In the genomic region with DNA sequence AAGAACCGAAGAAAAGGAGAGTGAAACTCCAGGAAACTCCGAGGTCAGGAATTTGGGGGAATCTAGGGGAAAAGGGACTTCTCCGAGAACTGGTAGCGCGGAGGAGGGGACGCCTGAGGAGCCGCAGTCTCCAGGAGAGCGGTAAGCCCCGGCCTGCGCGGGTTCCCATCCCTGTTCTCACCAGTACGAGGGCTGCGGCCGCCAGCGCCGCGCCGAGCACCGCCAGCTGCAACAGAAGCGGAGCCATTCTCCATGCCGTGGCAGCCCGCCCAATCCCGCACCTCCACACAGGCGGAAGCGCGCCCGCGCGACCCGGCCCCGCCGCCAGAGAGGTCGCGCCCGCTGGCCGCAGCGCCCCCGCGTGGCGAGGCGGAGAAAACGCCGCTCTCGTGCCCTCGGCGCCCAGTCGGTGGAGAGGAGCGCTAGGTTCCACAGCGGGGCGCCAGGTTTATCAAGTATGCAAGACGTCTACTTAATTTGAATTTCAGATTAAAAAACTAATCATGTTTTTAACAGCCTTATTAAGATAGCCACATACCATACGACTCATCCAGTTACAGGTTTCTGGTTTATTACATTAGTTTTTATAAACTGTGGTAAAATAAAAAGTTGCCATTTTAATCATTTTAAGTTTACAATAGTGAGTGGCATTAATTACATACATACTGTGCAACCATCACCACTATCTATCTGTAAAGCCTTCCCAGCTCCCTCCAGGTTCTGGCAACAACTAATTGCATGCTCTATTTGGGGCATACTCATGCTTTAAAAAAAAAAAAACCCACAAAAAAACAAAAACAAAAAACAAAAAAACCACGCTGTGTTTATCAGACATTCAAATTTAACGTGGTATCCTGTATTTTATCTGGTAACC, we compare ENCODE assay signal across 8 cellular contexts. TPM values are rescaled to one million over a fixed set of nuclear protein-coding genes. Genes with fewer than 3 reads are reported as not detected.
DNase-seq lines count a peak whose midpoint lies in the region; ATAC-seq, FAIRE-seq and TF ChIP-seq lines count a peak whose summit lies in the region.

A gene with protein sequence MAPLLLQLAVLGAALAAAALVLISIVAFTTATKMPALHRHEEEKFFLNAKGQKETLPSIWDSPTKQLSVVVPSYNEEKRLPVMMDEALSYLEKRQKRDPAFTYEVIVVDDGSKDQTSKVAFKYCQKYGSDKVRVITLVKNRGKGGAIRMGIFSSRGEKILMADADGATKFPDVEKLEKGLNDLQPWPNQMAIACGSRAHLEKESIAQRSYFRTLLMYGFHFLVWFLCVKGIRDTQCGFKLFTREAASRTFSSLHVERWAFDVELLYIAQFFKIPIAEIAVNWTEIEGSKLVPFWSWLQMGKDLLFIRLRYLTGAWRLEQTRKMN (minus strand): TSS at position 287 of the 874 bp plus-strand sequence. CDS start 40 bp downstream, at position 247.

- H3K36me3 ChIP-seq in iPS-20b (ENCODE audit: insufficient read depth, low read depth, low read length) (peaks cover 38% of the 10 kb centered on the region), small intestine (ENCODE audit: control insufficient read depth in 2 of 2, insufficient read depth in 2 of 2, low read length in 2 of 2) (peaks cover 3 to 5% of the 10 kb centered on the region in 2 donors)

- in situ Hi-C loops in T47D (cut with HindIII; ENCODE audit: low pct_unique_long_range_greater_than_20kb, low sequenced_read_pairs), result no loop called here

- 0 to 1% (median 0%) methylated on average over 49 to 54 of the region's 54 CpGs for WGBS in small intestine, 3 donors

- peak; percentile 90 for TF ChIP-seq CTCF in AG04449 (IDR thresholded peaks at IDR 0.05; ENCODE audit: insufficient read depth, low read length, missing control alignments)
- peak; percentile 99 for TF ChIP-seq CTCF in VCaP (conservative IDR thresholded peaks at IDR 0.05)

- H3K9ac ChIP-seq in iPS-20b (ENCODE audit: low read depth, low read length), result peak within 1 kb of the TSS; percentile 100

- H3K4me3 ChIP-seq in AG04449 (ENCODE audit: low read depth, low read length) (peak within 1 kb of the TSS; percentile 93), iPS-20b (ENCODE audit: low read length) (peak within 1 kb of the TSS; percentile 99), small intestine (ENCODE audit: low read depth in 1 of 2, low read length in 2 of 2) (peak within 1 kb of the TSS; percentile 91 to 99)

- CTCF ChIA-PET in AG04449 (lab: Yijun Ruan, JAX), result interaction anchor here (0.7 to 5.0 kb wide), 18 partner anchors 9 to 603 kb away, joined by 3 to 34 read pairs (median 4); no protein-coding TSS in a partner anchor

- no peak for FAIRE-seq in small intestine (lab: Jason Lieb, UNC)

- peaks cover 12% of the 10 kb centered on the region; the same call in 1 of the 2 replicates for H3K4me1 ChIP-seq in iPS-20b (ENCODE audit: insufficient read depth, low read length)
- peaks cover 0 to 3% of the 10 kb centered on the region in 2 donors for H3K4me1 ChIP-seq in small intestine (ENCODE audit: control insufficient read depth in 2 of 2, insufficient read depth in 1 of 2, low read depth in 1 of 2, low read length in 1 of 2)

- POLR2A ChIA-PET in AG04449 (lab: Yijun Ruan, JAX), result interaction anchor here (0.6 to 1.5 kb wide), 5 partner anchors 9 to 812 kb away, joined by 3 to 5 read pairs (median 3); no protein-coding TSS in a partner anchor

- peak; percentile 64 for ATAC-seq in GM18868 (IDR thresholded peaks at IDR 0.05; ENCODE audit: unreplicated experiment)
- ATAC-seq in HG03103 (IDR thresholded peaks at IDR 0.05; ENCODE audit: low read depth, unreplicated experiment), result peak; percentile 71

- H3K27ac ChIP-seq in VCaP (peak within 1 kb of the TSS; percentile 96), iPS-20b (ENCODE audit: low read length) (peak within 1 kb of the TSS; percentile 97), small intestine (ENCODE audit: low read depth in 1 of 2, low read length in 1 of 2) (peak within 1 kb of the TSS; percentile 95 to 99)

- DNase-seq in AG04449 (ENCODE audit: low read depth, low spot score), result no peak
- peak; percentile 48 for DNase-seq in NCI-H2196 treated with DMSO at 0.1 percent for 48 hours (lab: John Stamatoyannopoulos, UW; ENCODE audit: unreplicated experiment)
- DNase-seq in T47D (ENCODE audit: low read depth in 1 of 2, low spot score in 1 of 2), result peak; percentile 56 to 89
- peak; percentile 87 for DNase-seq in small intestine

- H3K9me3 ChIP-seq in iPS-20b (ENCODE audit: insufficient read depth, low read depth, low read length), result no peaks in the 10 kb centered on the region
- H3K9me3 ChIP-seq in small intestine (ENCODE audit: control insufficient read depth, low read depth), result no peaks in the 10 kb centered on the region

- H3K27me3 ChIP-seq in iPS-20b (ENCODE audit: insufficient read depth, low read length) (no peaks in the 10 kb centered on the region), small intestine (ENCODE audit: control insufficient read depth in 2 of 2, insufficient read depth in 2 of 2, low read length in 2 of 2) (no peaks in the 10 kb centered on the region)

RNA-seq across cellular contexts. Expression of the gene that starts here (rescaled TPM):
- polyA plus RNA-seq in small intestine, result 10 to 100 TPM; 20.4 to 74.0 (median 31.1) TPM
